1 cellular context compared by ENCODE assay signal in genomic region chr6:88650029-88650619, GRCh38.
TF ChIP-seq lines count a peak whose summit lies in the region.

No MANE protein-coding gene starts in this region.

TF ChIP-seq in GM12878, 131 proteins besides CTCF, POLR2A, EP300 and RAD21 (continued from another document):
- TF ChIP-seq ZNF687 (IDR thresholded peaks at IDR 0.05) (peak; percentile 87), POLR2AphosphoS5 (IDR thresholded peaks at IDR 0.05; ENCODE audit: low read length) (0 out of 2 replicates have a peak, but pooled peaks have one; percentile 19), RUNX3 (IDR thresholded peaks at IDR 0.05; ENCODE audit: low read length) (peak; percentile 84), NFIC (IDR thresholded peaks at IDR 0.05; ENCODE audit: low read depth, low read length) (peak; percentile 96), ZNF384 (IDR thresholded peaks at IDR 0.05; ENCODE audit: borderline replicate concordance, low read depth, low read length) (peak; percentile 15; the same call in 1 of the 2 replicates), REST (IDR thresholded peaks at IDR 0.05; ENCODE audit: low read depth, low read length) (no peak), NFXL1 (IDR thresholded peaks at IDR 0.05; ENCODE audit: borderline replicate concordance) (no peak), JUND (IDR thresholded peaks at IDR 0.05; ENCODE audit: low read depth, low read length) (peak; percentile 96), CHD4 (IDR thresholded peaks at IDR 0.05) (0 out of 2 replicates have a peak, but pooled peaks have one; percentile 26), NR2F1 (conservative IDR thresholded peaks at IDR 0.05) (peak; percentile 68; the same call in 1 of the 2 replicates), NBN (IDR thresholded peaks at IDR 0.05) (peak; percentile 92), SMC3 (IDR thresholded peaks at IDR 0.05; ENCODE audit: borderline replicate concordance, low read length) (peak; percentile 28; the same call in 1 of the 2 replicates), HCFC1 (IDR thresholded peaks at IDR 0.05; ENCODE audit: low read length) (no peak), CBX5 (IDR thresholded peaks at IDR 0.05; ENCODE audit: low read depth) (peak; percentile 87), CREB1 (IDR thresholded peaks at IDR 0.05; ENCODE audit: low read depth) (0 out of 2 replicates have a peak, but pooled peaks have one; percentile 60), MEF2A (IDR thresholded peaks at IDR 0.05; ENCODE audit: insufficient read depth, low read depth, low read length) (peak; percentile 77; the same call in 1 of the 2 replicates), MLLT1 (IDR thresholded peaks at IDR 0.05) (peak; percentile 89), MTA3 (IDR thresholded peaks at IDR 0.05; ENCODE audit: borderline replicate concordance, low read length) (peak; percentile 80; the same call in 1 of the 2 replicates), IKZF1 (conservative IDR thresholded peaks at IDR 0.05) (peak; percentile 76), BHLHE40 (IDR thresholded peaks at IDR 0.05; ENCODE audit: borderline replicate concordance in 1 of 2, low read depth in 2 of 2, low read length in 1 of 2) (peak; percentile 74 to 77; a peak in 3 of 4 replicates), GABPA (IDR thresholded peaks at IDR 0.05; ENCODE audit: low read depth) (no peak), ZBED1 (IDR thresholded peaks at IDR 0.05; ENCODE audit: borderline replicate concordance) (peak; percentile 92; the same call in 1 of the 2 replicates), ETV6 (conservative IDR thresholded peaks at IDR 0.05 in 1 of 2, IDR thresholded peaks at IDR 0.05 in 1 of 2; ENCODE audit: borderline replicate concordance in 1 of 2, low read depth in 1 of 2) (peak in 1 of 2 experiments; percentile 60; a peak in 1 of 4 replicates), MYB (IDR thresholded peaks at IDR 0.05; ENCODE audit: borderline replicate concordance, low read depth, low read length) (peak; percentile 26; the same call in 1 of the 2 replicates), EZH2 (IDR thresholded peaks at IDR 0.05; ENCODE audit: borderline replicate concordance, control insufficient read depth, low read depth, low read length) (0 out of 2 replicates have a peak, but pooled peaks have one; percentile 28), SP1 (IDR thresholded peaks at IDR 0.05; ENCODE audit: low read depth, low read length) (peak; percentile 25), PML (IDR thresholded peaks at IDR 0.05; ENCODE audit: low read length) (peak; percentile 77; the same call in 1 of the 2 replicates), IKZF2 (IDR thresholded peaks at IDR 0.05) (peak; percentile 85 to 95), KDM1A (IDR thresholded peaks at IDR 0.05; ENCODE audit: borderline replicate concordance) (no peak), SRF (IDR thresholded peaks at IDR 0.05; ENCODE audit: low read depth in 2 of 2, low read length in 2 of 2) (no peak), PAX5 (IDR thresholded peaks at IDR 0.05; ENCODE audit: borderline replicate concordance, low read depth, low read length) (peak; percentile 72; the same call in 1 of the 2 replicates), ATF7 (IDR thresholded peaks at IDR 0.05; ENCODE audit: low read depth) (peak; percentile 95), ZNF274 (IDR thresholded peaks at IDR 0.05; ENCODE audit: insufficient read depth, insufficient read length) (no peak), CEBPB (IDR thresholded peaks at IDR 0.05; ENCODE audit: borderline replicate concordance in 1 of 2, low read depth in 2 of 2, low read length in 2 of 2) (peak in 1 of 2 experiments; percentile 87; a peak in 2 of 4 replicates), ZZZ3 (IDR thresholded peaks at IDR 0.05; ENCODE audit: control insufficient read depth, insufficient read length, low read depth) (no peak), YBX1 (IDR thresholded peaks at IDR 0.05) (no peak), ZNF24 (IDR thresholded peaks at IDR 0.05) (peak; percentile 99), SUPT20H (IDR thresholded peaks at IDR 0.05; ENCODE audit: borderline replicate concordance, control insufficient read depth, low read depth, low read length) (no peak), FOS (IDR thresholded peaks at IDR 0.05; ENCODE audit: borderline replicate concordance, extremely low read depth, insufficient read length) (no peak), BCL11A (IDR thresholded peaks at IDR 0.05; ENCODE audit: low read depth, low read length) (peak; percentile 93), RELA (IDR thresholded peaks at IDR 0.05; ENCODE audit: borderline replicate concordance, partially characterized antibody) (peak; percentile 59), SPI1 (IDR thresholded peaks at IDR 0.05; ENCODE audit: borderline replicate concordance, insufficient read depth, low read depth, low read length) (no peak)
- TF ChIP-seq, protein P1, sequence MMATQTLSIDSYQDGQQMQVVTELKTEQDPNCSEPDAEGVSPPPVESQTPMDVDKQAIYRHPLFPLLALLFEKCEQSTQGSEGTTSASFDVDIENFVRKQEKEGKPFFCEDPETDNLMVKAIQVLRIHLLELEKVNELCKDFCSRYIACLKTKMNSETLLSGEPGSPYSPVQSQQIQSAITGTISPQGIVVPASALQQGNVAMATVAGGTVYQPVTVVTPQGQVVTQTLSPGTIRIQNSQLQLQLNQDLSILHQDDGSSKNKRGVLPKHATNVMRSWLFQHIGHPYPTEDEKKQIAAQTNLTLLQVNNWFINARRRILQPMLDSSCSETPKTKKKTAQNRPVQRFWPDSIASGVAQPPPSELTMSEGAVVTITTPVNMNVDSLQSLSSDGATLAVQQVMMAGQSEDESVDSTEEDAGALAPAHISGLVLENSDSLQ (IDR thresholded peaks at IDR 0.05) = peak; percentile 50
- TF ChIP-seq, protein P2, sequence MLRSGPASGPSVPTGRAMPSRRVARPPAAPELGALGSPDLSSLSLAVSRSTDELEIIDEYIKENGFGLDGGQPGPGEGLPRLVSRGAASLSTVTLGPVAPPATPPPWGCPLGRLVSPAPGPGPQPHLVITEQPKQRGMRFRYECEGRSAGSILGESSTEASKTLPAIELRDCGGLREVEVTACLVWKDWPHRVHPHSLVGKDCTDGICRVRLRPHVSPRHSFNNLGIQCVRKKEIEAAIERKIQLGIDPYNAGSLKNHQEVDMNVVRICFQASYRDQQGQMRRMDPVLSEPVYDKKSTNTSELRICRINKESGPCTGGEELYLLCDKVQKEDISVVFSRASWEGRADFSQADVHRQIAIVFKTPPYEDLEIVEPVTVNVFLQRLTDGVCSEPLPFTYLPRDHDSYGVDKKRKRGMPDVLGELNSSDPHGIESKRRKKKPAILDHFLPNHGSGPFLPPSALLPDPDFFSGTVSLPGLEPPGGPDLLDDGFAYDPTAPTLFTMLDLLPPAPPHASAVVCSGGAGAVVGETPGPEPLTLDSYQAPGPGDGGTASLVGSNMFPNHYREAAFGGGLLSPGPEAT (IDR thresholded peaks at IDR 0.05; ENCODE audit: low read depth) = peak; percentile 73
- TF ChIP-seq, protein P3, sequence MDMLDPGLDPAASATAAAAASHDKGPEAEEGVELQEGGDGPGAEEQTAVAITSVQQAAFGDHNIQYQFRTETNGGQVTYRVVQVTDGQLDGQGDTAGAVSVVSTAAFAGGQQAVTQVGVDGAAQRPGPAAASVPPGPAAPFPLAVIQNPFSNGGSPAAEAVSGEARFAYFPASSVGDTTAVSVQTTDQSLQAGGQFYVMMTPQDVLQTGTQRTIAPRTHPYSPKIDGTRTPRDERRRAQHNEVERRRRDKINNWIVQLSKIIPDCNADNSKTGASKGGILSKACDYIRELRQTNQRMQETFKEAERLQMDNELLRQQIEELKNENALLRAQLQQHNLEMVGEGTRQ (IDR thresholded peaks at IDR 0.05; ENCODE audit: borderline replicate concordance, low read depth, low read length) = no peak
